Comparison of ENCODE assay signal across 18 cellular contexts in the genomic region with DNA sequence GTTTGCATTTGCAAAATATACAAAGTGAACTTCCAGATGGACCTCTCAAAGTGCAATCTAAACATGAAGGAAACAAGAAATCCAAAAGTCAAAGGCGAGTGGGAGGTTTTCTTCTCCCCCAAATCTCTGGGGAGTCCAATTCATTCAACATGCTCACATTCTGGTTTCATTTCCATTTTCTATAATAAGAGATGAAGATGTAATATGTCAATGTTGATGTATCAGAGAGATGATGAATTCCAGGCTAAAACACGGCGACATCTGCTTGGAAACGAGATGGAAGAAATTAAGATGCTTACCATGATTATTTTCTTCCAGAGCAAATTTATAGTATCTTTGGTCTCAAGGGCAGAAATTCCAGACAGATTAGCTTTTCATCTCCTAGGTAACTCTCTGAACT.
DNase-seq lines count a peak whose midpoint lies in the region; ATAC-seq and TF ChIP-seq lines count a peak whose summit lies in the region.
"Had no signal": no experiment of that assay in that cellular context is flagged by ENCODE, and none has a peak within 500 bp of the region (broad histone marks: within the 10 kb centered on the region; RNA-seq: fewer than 3 reads in every experiment).

No MANE protein-coding gene starts in this region.

- H3K27me3 Mint-ChIP-seq in nephron (ENCODE audit: low read depth) = peaks cover 4% of the 10 kb centered on the region

- H3K9me3 Mint-ChIP-seq in nephron = peaks cover 4% of the 10 kb centered on the region
- H3K9me3 Mint-ChIP-seq: CD4-positive, alpha-beta memory T cell had no signal

- POLR2A ChIA-PET in GM10248 (lab: Yijun Ruan, JAX) = no interaction called here

- no peak for ATAC-seq in SK-N-SH treated with all-trans-retinoic acid at 6 μM for 48 hours
- ATAC-seq in GM19452 (IDR thresholded peaks at IDR 0.05; ENCODE audit: unreplicated experiment) = no peak
- ATAC-seq: HepG2, T-helper 17 cell had no signal

- H3K4me3 Mint-ChIP-seq in nephron = no peak overlapping the region
- H3K4me3 Mint-ChIP-seq: CD4-positive, alpha-beta memory T cell; T-helper 17 cell had no signal

- TF ChIP-seq CTCF in GM10248 (IDR thresholded peaks at IDR 0.05; ENCODE audit: control extremely low read depth, extremely low read depth, low read depth, missing control alignments) = no peak
- TF ChIP-seq CTCF in GM20000 (IDR thresholded peaks at IDR 0.05; ENCODE audit: extremely low read depth, missing control alignments) = no peak
- no peak for TF ChIP-seq CTCF in nephron (IDR thresholded peaks at IDR 0.05; ENCODE audit: unreplicated experiment in 3 of 3)

- DNase-seq in GM10248 (ENCODE audit: extremely low spot score) (peak; percentile 31), GM20000 (ENCODE audit: low spot score) (peak; percentile 54), SKM-1 (lab: John Stamatoyannopoulos, UW; ENCODE audit: unreplicated experiment) (no peak), NCI-H510A (lab: John Stamatoyannopoulos, UW) (no peak), T-helper 1 cell (no peak)
- DNase-seq: KG1, NCI-H1092, NCI-H146, NCI-H2081 treated with DMSO at 0.1 percent for 48 hours, NCI-H524, Peyer's patch, Right ventricle myocardium superior, T-helper 17 cell had no signal

- H3K36me3 Mint-ChIP-seq in nephron (ENCODE audit: low read depth) = no peaks in the 10 kb centered on the region
- H3K36me3 Mint-ChIP-seq: CD4-positive, alpha-beta memory T cell had no signal

- H3K27ac Mint-ChIP-seq in nephron = peak overlapping the region in 2 of 3 experiments; percentile 21 to 36
- H3K27ac Mint-ChIP-seq: CD4-positive, alpha-beta memory T cell; T-helper 17 cell had no signal

- CTCF ChIA-PET in GM10248 (lab: Yijun Ruan, JAX) = interaction anchor here (0.9 to 1.6 kb wide), 3 partner anchors 9 to 477 kb away, joined by 3 to 4 read pairs (median 3); no protein-coding TSS in a partner anchor

- H3K4me1 Mint-ChIP-seq in nephron = peaks cover 17% of the 10 kb centered on the region
- H3K4me1 Mint-ChIP-seq: T-helper 17 cell had no signal

TF ChIP-seq in SK-N-SH treated with all-trans-retinoic acid at 6 μM for 48 hours, 23 proteins besides CTCF, POLR2A, EP300 and RAD21:
- TF ChIP-seq, protein P1, sequence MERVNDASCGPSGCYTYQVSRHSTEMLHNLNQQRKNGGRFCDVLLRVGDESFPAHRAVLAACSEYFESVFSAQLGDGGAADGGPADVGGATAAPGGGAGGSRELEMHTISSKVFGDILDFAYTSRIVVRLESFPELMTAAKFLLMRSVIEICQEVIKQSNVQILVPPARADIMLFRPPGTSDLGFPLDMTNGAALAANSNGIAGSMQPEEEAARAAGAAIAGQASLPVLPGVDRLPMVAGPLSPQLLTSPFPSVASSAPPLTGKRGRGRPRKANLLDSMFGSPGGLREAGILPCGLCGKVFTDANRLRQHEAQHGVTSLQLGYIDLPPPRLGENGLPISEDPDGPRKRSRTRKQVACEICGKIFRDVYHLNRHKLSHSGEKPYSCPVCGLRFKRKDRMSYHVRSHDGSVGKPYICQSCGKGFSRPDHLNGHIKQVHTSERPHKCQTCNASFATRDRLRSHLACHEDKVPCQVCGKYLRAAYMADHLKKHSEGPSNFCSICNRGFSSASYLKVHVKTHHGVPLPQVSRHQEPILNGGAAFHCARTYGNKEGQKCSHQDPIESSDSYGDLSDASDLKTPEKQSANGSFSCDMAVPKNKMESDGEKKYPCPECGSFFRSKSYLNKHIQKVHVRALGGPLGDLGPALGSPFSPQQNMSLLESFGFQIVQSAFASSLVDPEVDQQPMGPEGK (CRISPR knock-in tag; IDR thresholded peaks at IDR 0.05; ENCODE audit: borderline replicate concordance) = no peak
- TF ChIP-seq ZFP3 (CRISPR knock-in tag; IDR thresholded peaks at IDR 0.05) (no peak), ESRRG (CRISPR knock-in tag; IDR thresholded peaks at IDR 0.05) (no peak), ARNTL (CRISPR knock-in tag; IDR thresholded peaks at IDR 0.05; ENCODE audit: borderline replicate concordance, low read depth) (no peak), ZNF8 (CRISPR knock-in tag; IDR thresholded peaks at IDR 0.05) (no peak), ISL1 (CRISPR knock-in tag; IDR thresholded peaks at IDR 0.05) (peak; percentile 20; the same call in 1 of the 2 replicates), ZFP30 (CRISPR knock-in tag; IDR thresholded peaks at IDR 0.05) (no peak), ZC3H10 (CRISPR knock-in tag; IDR thresholded peaks at IDR 0.05) (no peak), TOX (CRISPR knock-in tag; IDR thresholded peaks at IDR 0.05; ENCODE audit: borderline replicate concordance) (no peak), TCF4 (CRISPR knock-in tag; IDR thresholded peaks at IDR 0.05; ENCODE audit: borderline replicate concordance) (peak; percentile 75; the same call in 1 of the 2 replicates)
- TF ChIP-seq, protein P2, sequence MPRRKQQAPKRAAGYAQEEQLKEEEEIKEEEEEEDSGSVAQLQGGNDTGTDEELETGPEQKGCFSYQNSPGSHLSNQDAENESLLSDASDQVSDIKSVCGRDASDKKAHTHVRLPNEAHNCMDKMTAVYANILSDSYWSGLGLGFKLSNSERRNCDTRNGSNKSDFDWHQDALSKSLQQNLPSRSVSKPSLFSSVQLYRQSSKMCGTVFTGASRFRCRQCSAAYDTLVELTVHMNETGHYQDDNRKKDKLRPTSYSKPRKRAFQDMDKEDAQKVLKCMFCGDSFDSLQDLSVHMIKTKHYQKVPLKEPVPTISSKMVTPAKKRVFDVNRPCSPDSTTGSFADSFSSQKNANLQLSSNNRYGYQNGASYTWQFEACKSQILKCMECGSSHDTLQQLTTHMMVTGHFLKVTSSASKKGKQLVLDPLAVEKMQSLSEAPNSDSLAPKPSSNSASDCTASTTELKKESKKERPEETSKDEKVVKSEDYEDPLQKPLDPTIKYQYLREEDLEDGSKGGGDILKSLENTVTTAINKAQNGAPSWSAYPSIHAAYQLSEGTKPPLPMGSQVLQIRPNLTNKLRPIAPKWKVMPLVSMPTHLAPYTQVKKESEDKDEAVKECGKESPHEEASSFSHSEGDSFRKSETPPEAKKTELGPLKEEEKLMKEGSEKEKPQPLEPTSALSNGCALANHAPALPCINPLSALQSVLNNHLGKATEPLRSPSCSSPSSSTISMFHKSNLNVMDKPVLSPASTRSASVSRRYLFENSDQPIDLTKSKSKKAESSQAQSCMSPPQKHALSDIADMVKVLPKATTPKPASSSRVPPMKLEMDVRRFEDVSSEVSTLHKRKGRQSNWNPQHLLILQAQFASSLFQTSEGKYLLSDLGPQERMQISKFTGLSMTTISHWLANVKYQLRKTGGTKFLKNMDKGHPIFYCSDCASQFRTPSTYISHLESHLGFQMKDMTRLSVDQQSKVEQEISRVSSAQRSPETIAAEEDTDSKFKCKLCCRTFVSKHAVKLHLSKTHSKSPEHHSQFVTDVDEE (CRISPR knock-in tag; IDR thresholded peaks at IDR 0.05) = 0 out of 2 replicates have a peak, but pooled peaks have one; percentile 33

Comparison
In these comparisons a context has a peak if more than half of its experiments do, and no peak if none do; other contexts are left out.
1. DNase-seq: peak in GM10248 (single experiment) and GM20000 (single experiment); none in SKM-1 (single experiment), NCI-H510A (single experiment) and T-helper 1 cell (0 of 5).